ENCODE assay signal across 8 cellular contexts in genomic region chr1:23168079-23168461, GRCh38. TPM values are rescaled to one million over a fixed set of nuclear protein-coding genes. Genes with fewer than 3 reads are reported as not detected.
DNase-seq lines count a peak whose midpoint lies in the region; ATAC-seq and TF ChIP-seq lines count a peak whose summit lies in the region.

No MANE protein-coding gene starts in this region.

- H3K27ac ChIP-seq in colonic mucosa (peak overlapping the region; percentile 97), mesenchymal stem cell (ENCODE audit: low read length, poor library complexity, severe bottlenecking) (peak overlapping the region; percentile 98), thymus (ENCODE audit: low read depth) (peak overlapping the region; percentile 92)

- peak overlapping the region; percentile 86 to 89 for H3K27ac Mint-ChIP-seq in T-cell

- intact Hi-C loops in colonic mucosa (cut with DNase I) = no loop called here

- no peak for TF ChIP-seq CTCF in AG04449 (IDR thresholded peaks at IDR 0.05; ENCODE audit: insufficient read depth, low read length, missing control alignments)
- no peak for TF ChIP-seq CTCF in colonic mucosa (IDR thresholded peaks at IDR 0.05)

- no peaks in the 10 kb centered on the region for H3K9me3 Mint-ChIP-seq in T-cell

- POLR2A ChIA-PET in AG04449 (lab: Yijun Ruan, JAX) (interaction anchor here (0.6 to 1.2 kb wide), 6 partner anchors 8 to 66 kb away, joined by 3 to 4 read pairs (median 3); no protein-coding TSS in a partner anchor), T-cell (lab: Charles Lee) (interaction anchor here in 1 of 2 donors (0.6 to 1.5 kb wide), 3 partner anchors 14 to 68 kb away, joined by 3 to 5 read pairs (median 5); no protein-coding TSS in a partner anchor)

- H3K27me3 ChIP-seq in colonic mucosa (no peaks in the 10 kb centered on the region), mesenchymal stem cell (ENCODE audit: control insufficient read depth in 1 of 2, insufficient read depth in 1 of 2, low read length in 2 of 2) (no peaks in the 10 kb centered on the region), thymus (ENCODE audit: control insufficient read depth, insufficient read depth) (no peaks in the 10 kb centered on the region)

- H3K4me3 ChIP-seq in AG04449 (ENCODE audit: low read depth, low read length) = peak overlapping the region; percentile 85
- H3K4me3 ChIP-seq in colonic mucosa = peak overlapping the region; percentile 76
- H3K4me3 ChIP-seq in mesenchymal stem cell (ENCODE audit: insufficient read depth in 1 of 2, low read depth in 1 of 2, low read length in 2 of 2) = peak overlapping the region; percentile 85 to 87
- peak overlapping the region; percentile 93 for H3K4me3 ChIP-seq in thymus (ENCODE audit: low read length)

- no peaks in the 10 kb centered on the region for H3K9me3 ChIP-seq in colonic mucosa
- no peaks in the 10 kb centered on the region for H3K9me3 ChIP-seq in mesenchymal stem cell (ENCODE audit: control insufficient read depth, low read length)
- no peaks in the 10 kb centered on the region for H3K9me3 ChIP-seq in thymus (ENCODE audit: control insufficient read depth)

- H3K4me1 ChIP-seq in colonic mucosa (no peaks in the 10 kb centered on the region), mesenchymal stem cell (ENCODE audit: control insufficient read depth, insufficient read depth, low read depth, low read length) (peaks cover 3% of the 10 kb centered on the region), thymus (ENCODE audit: control insufficient read depth, insufficient read depth, low read length) (peaks cover 4% of the 10 kb centered on the region)

- H2AFZ ChIP-seq in mesenchymal stem cell (ENCODE audit: low read depth, low read length) = no peak overlapping the region

- H3K4me2 ChIP-seq in mesenchymal stem cell (ENCODE audit: low read length, poor library complexity, severe bottlenecking) = peak overlapping the region; percentile 55

- H3K36me3 ChIP-seq in colonic mucosa = no peaks in the 10 kb centered on the region
- H3K36me3 ChIP-seq in mesenchymal stem cell (ENCODE audit: control insufficient read depth in 1 of 2, insufficient read depth in 2 of 2, low read depth in 1 of 2, low read length in 2 of 2) = no peaks in the 10 kb centered on the region
- no peaks in the 10 kb centered on the region for H3K36me3 ChIP-seq in thymus (ENCODE audit: control insufficient read depth, insufficient read depth)

- peak overlapping the region in 1 of 2 experiments; percentile 81 for H3K4ac ChIP-seq in mesenchymal stem cell (ENCODE audit: low read depth in 1 of 2, low read length in 2 of 2)

- peaks cover 3% of the 10 kb centered on the region for H3K36me3 Mint-ChIP-seq in T-cell

- peak overlapping the region in 1 of 2 experiments; percentile 53 for H3K14ac ChIP-seq in mesenchymal stem cell (ENCODE audit: low read length in 2 of 2)

- peak overlapping the region; percentile 92 to 94 for H3K9ac ChIP-seq in colonic mucosa (ENCODE audit: low read depth in 2 of 2, low read length in 2 of 2)
- peak overlapping the region; percentile 92 for H3K9ac ChIP-seq in mesenchymal stem cell (ENCODE audit: low read length)

- peak overlapping the region in 1 of 2 experiments; percentile 31 for H2BK12ac ChIP-seq in mesenchymal stem cell (ENCODE audit: low read length in 2 of 2)

- peak overlapping the region; percentile 90 for H2BK120ac ChIP-seq in mesenchymal stem cell (ENCODE audit: low read depth, low read length)

- peak overlapping the region; percentile 93 to 96 (median 94) for H3K4me3 Mint-ChIP-seq in T-cell

- H3K18ac ChIP-seq in mesenchymal stem cell (ENCODE audit: low read depth in 1 of 2, low read length in 2 of 2) = peak overlapping the region; percentile 90 to 93

- H3K27me3 Mint-ChIP-seq in T-cell = no peaks in the 10 kb centered on the region

- peaks cover 38 to 49% (median 39%) of the 10 kb centered on the region in 3 donors for H3K4me1 Mint-ChIP-seq in T-cell

- H3K79me1 ChIP-seq in mesenchymal stem cell (replicated peaks; ENCODE audit: low read length, poor library complexity, severe bottlenecking) = no peaks in the 10 kb centered on the region

- H4K91ac ChIP-seq in mesenchymal stem cell (ENCODE audit: low read length) = no peak overlapping the region

- under 1% methylated on average over 45 of the region's 50 CpGs for whole genome bisulfite sequencing in mesenchymal stem cell
- WGBS in thymus = under 1% methylated on average over 49 of the region's 50 CpGs

- H3K23ac ChIP-seq in mesenchymal stem cell (ENCODE audit: low read length in 2 of 2) = peak overlapping the region in 1 of 2 experiments; percentile 49

- H2AK5ac ChIP-seq in mesenchymal stem cell (ENCODE audit: low read length, severe bottlenecking) = no peak overlapping the region

- peak overlapping the region; percentile 82 for H2BK5ac ChIP-seq in mesenchymal stem cell (ENCODE audit: low read depth, low read length, poor library complexity, severe bottlenecking)

- H2BK15ac ChIP-seq in mesenchymal stem cell (ENCODE audit: low read depth, poor library complexity, severe bottlenecking) = peak overlapping the region; percentile 93

- ATAC-seq in GM21786 (IDR thresholded peaks at IDR 0.05; ENCODE audit: unreplicated experiment) (peak; percentile 26), T-cell (replicated peaks in 1 of 4) (peak; percentile 42 to 70 (median 64)), HG02763 (IDR thresholded peaks at IDR 0.05; ENCODE audit: unreplicated experiment) (no peak)

- H4K8ac ChIP-seq in mesenchymal stem cell (ENCODE audit: low read length) = no peak overlapping the region

- CTCF ChIA-PET in AG04449 (lab: Yijun Ruan, JAX) = interaction anchor here (1.0 to 18.6 kb wide), 7 partner anchors 10 to 67 kb away, joined by 3 to 174 read pairs (median 5); no protein-coding TSS in a partner anchor
- CTCF ChIA-PET in T-cell (lab: Charles Lee) = interaction anchor here in 1 of 2 donors (0.7 to 2.1 kb wide), 2 partner anchors 17 to 49 kb away, joined by 5 read pairs; no protein-coding TSS in a partner anchor

- no peak for DNase-seq in AG04449 (ENCODE audit: low read depth, low spot score)
- DNase-seq in T-cell = peak in 10 of 34 experiments; percentile 3 to 28 (median 12)
- DNase-seq in colonic mucosa = peak; percentile 40
- DNase-seq in mesenchymal stem cell = no peak
- DNase-seq in NCI-H1105 treated with DMSO at 0.1 percent for 48 hours (lab: John Stamatoyannopoulos, UW) = no peak

RNA-seq across cellular contexts. Expression of gene LUZP1, which starts 0.6 kb away (rescaled TPM):
- total RNA-seq in T-cell (10 to 100 TPM; 18.8 to 24.8 (median 19.7) TPM), colonic mucosa (10 to 100 TPM; 42.4 to 50.4 TPM)
- polyA plus RNA-seq in mesenchymal stem cell (2013, experiment 1 of 2) = 39.1 TPM
- polyA plus RNA-seq in mesenchymal stem cell (2013, experiment 2 of 2) = 38.8 TPM
- polyA plus RNA-seq in thymus = 5.5 TPM

RNA-seq across cellular contexts. Expression of gene HTR1D, which starts 49.2 kb away (rescaled TPM):
- total RNA-seq in T-cell (not detected), colonic mucosa (under 1 TPM; 0.27 to 0.42 TPM)
- polyA plus RNA-seq in mesenchymal stem cell (2013, experiment 1 of 2) = 0.17 TPM
- polyA plus RNA-seq in mesenchymal stem cell (2013, experiment 2 of 2) = 0.16 TPM
- 0.07 TPM for polyA plus RNA-seq in thymus
